Comparison of ENCODE assay signal across 8 cellular contexts in genomic region chr17:4966844-4967538, GRCh38. TPM values are rescaled to one million over a fixed set of nuclear protein-coding genes. Genes with fewer than 3 reads are reported as not detected.
DNase-seq lines count a peak whose midpoint lies in the region; FAIRE-seq and TF ChIP-seq lines count a peak whose summit lies in the region.

No MANE protein-coding gene starts in this region.

- H3K9ac ChIP-seq in Loucy (ENCODE audit: low read depth, low read length, poor library complexity, severe bottlenecking) = peak overlapping the region; percentile 100
- H3K9ac ChIP-seq in subcutaneous abdominal adipose tissue (ENCODE audit: low read length in 5 of 5) = peak overlapping the region; percentile 75 to 96 (median 87)

- DNase-seq in H7 (peak; percentile 98), RWPE1 (ENCODE audit: low spot score) (peak; percentile 99), frontal cortex (ENCODE audit: low spot score in 2 of 2) (peak; percentile 97 to 98)
- peak; percentile 79 to 92 (median 85) for DNase-seq in activated naive CD4-positive, alpha-beta T cell (lab: John Stamatoyannopoulos, UW)

- H3F3A ChIP-seq in Loucy (ENCODE audit: low read depth) = no peaks in the 10 kb centered on the region

- H3K36me3 ChIP-seq in H7 (replicated peaks; ENCODE audit: control insufficient read depth, insufficient read depth, low read length) (peaks cover 4% of the 10 kb centered on the region), Loucy (ENCODE audit: insufficient read depth, low read length) (no peaks in the 10 kb centered on the region), neuron (ENCODE audit: insufficient read depth, low read length) (peaks cover 3% of the 10 kb centered on the region), subcutaneous abdominal adipose tissue (ENCODE audit: control insufficient read depth in 5 of 5, insufficient read depth in 5 of 5, low read length in 5 of 5) (peaks cover 0 to 31% (median 15%) of the 10 kb centered on the region in 5 donors)

- H2AFZ ChIP-seq in Loucy (ENCODE audit: low read length) = peak overlapping the region; percentile 87
- peak overlapping the region; percentile 13 for H2AFZ ChIP-seq in neuron (ENCODE audit: low read depth, low read length)

- H3K27ac ChIP-seq in RWPE1 (peak overlapping the region; percentile 98), subcutaneous abdominal adipose tissue (ENCODE audit: low read depth, low read length) (peak overlapping the region; percentile 98)

- no peak for TF ChIP-seq CTCF in Loucy (conservative IDR thresholded peaks at IDR 0.05; ENCODE audit: low read length)
- TF ChIP-seq CTCF in RWPE1 (conservative IDR thresholded peaks at IDR 0.05; ENCODE audit: low read depth) = no peak

- peaks cover 27% of the 10 kb centered on the region for H3K4me1 ChIP-seq in Loucy (ENCODE audit: insufficient read depth, low read length, poor library complexity, severe bottlenecking)
- peaks cover 20% of the 10 kb centered on the region for H3K4me1 ChIP-seq in neuron (ENCODE audit: insufficient read depth, low read length)
- peaks cover 8 to 38% (median 36%) of the 10 kb centered on the region in 5 donors for H3K4me1 ChIP-seq in subcutaneous abdominal adipose tissue (ENCODE audit: control insufficient read depth in 5 of 5, insufficient read depth in 5 of 5, low read length in 5 of 5)

- peak; percentile 99 for FAIRE-seq in G401.6 (lab: Jason Lieb, UNC)
- FAIRE-seq in frontal cortex (lab: Jason Lieb, UNC) = peak; percentile 97

- H3K27me3 ChIP-seq in H7 (ENCODE audit: control insufficient read depth, insufficient read depth, low read length) = no peaks in the 10 kb centered on the region
- H3K27me3 ChIP-seq in Loucy (ENCODE audit: insufficient read depth, low read length, poor library complexity, severe bottlenecking) = no peaks in the 10 kb centered on the region
- H3K27me3 ChIP-seq in neuron (ENCODE audit: insufficient read depth, low read length) = no peaks in the 10 kb centered on the region
- H3K27me3 ChIP-seq in subcutaneous abdominal adipose tissue (ENCODE audit: control insufficient read depth in 5 of 5, insufficient read depth in 4 of 5, low read length in 5 of 5) = no peaks in the 10 kb centered on the region

- H4K20me1 ChIP-seq in Loucy (ENCODE audit: insufficient read depth, low read length, poor library complexity, severe bottlenecking) = no peaks in the 10 kb centered on the region

- peak overlapping the region; percentile 87 for H3K4me3 ChIP-seq in H7 (ENCODE audit: insufficient read depth, low read depth, low read length)
- H3K4me3 ChIP-seq in Loucy (ENCODE audit: low read length, poor library complexity, severe bottlenecking) = peak overlapping the region; percentile 100
- H3K4me3 ChIP-seq in neuron (ENCODE audit: low read length) = peak overlapping the region; percentile 92
- peak overlapping the region; percentile 91 to 99 (median 94) for H3K4me3 ChIP-seq in subcutaneous abdominal adipose tissue (ENCODE audit: low read depth in 1 of 5, low read length in 5 of 5)

- peaks cover 35% of the 10 kb centered on the region for H3K79me2 ChIP-seq in Loucy (ENCODE audit: insufficient read depth, low read length)

- POLR2A ChIA-PET in RWPE1 (lab: Yijun Ruan, JAX; ENCODE audit: low non-redundant PET) = interaction anchor here (0.5 to 1.9 kb wide), 7 partner anchors 11 to 133 kb away, joined by 3 to 10 read pairs (median 3); partner anchors contain the start of genes ENO3, INCA1, KIF1C and RNF167

- H3K9me3 ChIP-seq in Loucy (ENCODE audit: insufficient read depth, low read depth, low read length) (no peaks in the 10 kb centered on the region), neuron (ENCODE audit: low read length) (no peaks in the 10 kb centered on the region), subcutaneous abdominal adipose tissue (ENCODE audit: control insufficient read depth in 5 of 5, low read length in 5 of 5) (no peaks in the 10 kb centered on the region)

- peak overlapping the region; percentile 97 for H3K4me2 ChIP-seq in Loucy (ENCODE audit: low read depth, low read length, poor library complexity, severe bottlenecking)

- no peaks in the 10 kb centered on the region for H3K9me2 ChIP-seq in Loucy (replicated peaks; ENCODE audit: low read depth, low read length)

- CTCF ChIA-PET in RWPE1 (lab: Yijun Ruan, JAX) = interaction anchor here (0.6 kb wide), 1 partner anchor 257 kb away, joined by 3 read pairs; no protein-coding TSS in a partner anchor

RNA-seq across cellular contexts. Expression of gene SPAG7, which starts 0.6 kb away (rescaled TPM):
- total RNA-seq in H7 (2014; rRNA removed; shearing (Covaris generic)) = 103 and 105 TPM in 2 replicates
- total RNA-seq in frontal cortex = 27.7 TPM

RNA-seq across cellular contexts. Expression of gene ENO3, which starts 16.1 kb away (rescaled TPM):
- total RNA-seq in H7 (2014; rRNA removed; shearing (Covaris generic)) = 24.2 and 25.7 TPM in 2 replicates
- total RNA-seq in frontal cortex = 0.82 TPM

RNA-seq across cellular contexts. Expression of gene PFN1, which starts 18.7 kb away (rescaled TPM):
- 1,296 and 1,480 TPM in 2 replicates for total RNA-seq in H7 (2014; rRNA removed; shearing (Covaris generic))
- total RNA-seq in frontal cortex = 69.3 TPM

RNA-seq across cellular contexts. Expression of gene CAMTA2, which starts 20.5 kb away (rescaled TPM):
- 1.6 and 3.8 TPM in 2 replicates for total RNA-seq in H7 (2014; rRNA removed; shearing (Covaris generic))
- total RNA-seq in frontal cortex = 3.3 TPM

RNA-seq across cellular contexts. Expression of gene RNF167, which starts 26.9 kb away (rescaled TPM):
- 67.0 and 87.6 TPM in 2 replicates for total RNA-seq in H7 (2014; rRNA removed; shearing (Covaris generic))
- total RNA-seq in frontal cortex = 13.0 TPM

Comparison
In these comparisons a context has a peak if more than half of its experiments do, and no peak if none do; other contexts are left out.
1. Peak in every context shown above with its lines: DNase-seq, H3K4me3 ChIP-seq and H3K27ac ChIP-seq.
2. RNA of gene ENO3, which starts 16.1 kb away (total RNA-seq): 24.2 to 25.7 TPM in H7; 0.82 TPM in frontal cortex (single experiment); every median in the first group is over 10 times any median in the second.
3. RNA of gene PFN1, which starts 18.7 kb away (total RNA-seq): 1,296 to 1,480 TPM in H7; 69.3 TPM in frontal cortex (single experiment); every median in the first group is over 10 times any median in the second.